In genomic region chr4:109444182-109444844, GRCh38 we compare ENCODE assay signal across 13 cellular contexts. TPM values are rescaled to one million over a fixed set of nuclear protein-coding genes. Genes with fewer than 3 reads are reported as not detected.
DNase-seq lines count a peak whose midpoint lies in the region; ATAC-seq and TF ChIP-seq lines count a peak whose summit lies in the region.
"Had no signal": no experiment of that assay in that cellular context is flagged by ENCODE, and none has a peak within 500 bp of the region (broad histone marks: within the 10 kb centered on the region; RNA-seq: fewer than 3 reads in every experiment).

No MANE protein-coding gene starts in this region.

- H3K27ac ChIP-seq in epithelial cell of prostate, result peak overlapping the region; percentile 87
- H3K27ac ChIP-seq in uterus, result no peak overlapping the region
- H3K27ac ChIP-seq: stomach had no signal

- TF ChIP-seq POLR2A in uterus (IDR thresholded peaks at IDR 0.05), result no peak

- peaks cover 0 to 8% of the 10 kb centered on the region in 2 donors for H3K4me1 ChIP-seq in uterus
- H3K4me1 ChIP-seq in BE2C, result no peaks in the 10 kb centered on the region

- no peak overlapping the region for H3K4me3 ChIP-seq in uterus
- H3K4me3 ChIP-seq in BE2C (ENCODE audit: low read depth, low read length), result no peak overlapping the region
- H3K4me3 ChIP-seq: stomach had no signal

- DNase-seq in epithelial cell of prostate (ENCODE audit: low read depth, low spot score) (no peak), uterus (no peak), BE2C (no peak)
- no peak for DNase-seq in stimulated activated CD4-positive, alpha-beta T cell treated with anti-CD3 and anti-CD28 coated beads, Interleukin-15, amount 100 ng/mL, for 24 hours
- DNase-seq in stimulated activated CD8-positive, alpha-beta memory T cell treated with anti-CD3 and anti-CD28 coated beads, Interleukin-4, amount 100 ng/mL, for 48 hours, result no peak
- DNase-seq: DMS 273 treated with DMSO at 0.1 percent for 48 hours, midbrain, NCI-H524, small intestine, stomach had no signal

- H3K27me3 ChIP-seq in uterus (no peaks in the 10 kb centered on the region), BE2C (no peaks in the 10 kb centered on the region)
- H3K27me3 ChIP-seq: stomach had no signal

- H3K9me3 ChIP-seq in uterus (peaks cover 0 to 3% of the 10 kb centered on the region in 2 donors), BE2C (no peaks in the 10 kb centered on the region)
- H3K9me3 ChIP-seq: stomach had no signal

- no peak for TF ChIP-seq CTCF in uterus (IDR thresholded peaks at IDR 0.05)
- TF ChIP-seq CTCF in BE2C (IDR thresholded peaks at IDR 0.05; ENCODE audit: low read depth, low read length), result no peak

- H3K36me3 ChIP-seq in uterus, result no peaks in the 10 kb centered on the region
- peaks cover 7% of the 10 kb centered on the region; the same call in 1 of the 2 replicates for H3K36me3 ChIP-seq in BE2C

- intact Hi-C loops in uterus (cut with DNase I; ENCODE audit: low total_unique reads), result no loop called here

- ATAC-seq in GM18517 (IDR thresholded peaks at IDR 0.05; ENCODE audit: unreplicated experiment), result peak; percentile 67
- peak; percentile 65 for ATAC-seq in GM21529 (IDR thresholded peaks at IDR 0.05; ENCODE audit: unreplicated experiment)
- ATAC-seq in HG03432 (IDR thresholded peaks at IDR 0.05; ENCODE audit: unreplicated experiment), result peak; percentile 76

RNA-seq across cellular contexts. Expression of gene SEC24B, which starts 10.7 kb away (rescaled TPM):
- total RNA-seq in uterus, result 10 to 100 TPM; 20.7 to 54.1 (median 30.1) TPM
- 13.4 TPM for polyA plus RNA-seq in BE2C (2012; ENCODE audit: insufficient read depth, insufficient read length, low read depth)
